ENCODE assay signal across 1 cellular context in the genomic region with DNA sequence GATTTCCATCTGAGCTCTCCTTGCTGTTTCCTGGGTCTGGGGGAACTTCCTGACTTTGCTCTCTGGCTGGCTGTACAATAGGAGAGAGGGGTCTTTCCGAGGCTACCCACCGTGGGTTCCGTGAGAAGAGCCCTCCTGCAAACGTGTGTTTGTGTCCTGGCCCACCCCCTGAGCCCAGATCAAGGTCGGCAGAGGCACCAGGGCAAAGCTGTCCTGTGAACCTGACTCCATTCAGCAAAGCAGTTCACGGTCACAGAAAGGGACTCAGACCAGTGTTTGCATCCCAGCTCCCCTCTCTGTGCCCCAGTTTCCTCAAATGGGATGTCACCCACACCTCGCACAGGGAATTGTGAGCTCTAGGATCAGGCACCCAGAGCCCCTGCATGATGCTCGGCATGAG.
TF ChIP-seq lines count a peak whose summit lies in the region.

No MANE protein-coding gene starts in this region.

TF ChIP-seq in H1, 55 proteins besides CTCF, POLR2A, EP300 and RAD21:
- TF ChIP-seq EZH2 (IDR thresholded peaks at IDR 0.05; ENCODE audit: low read depth, low read length, severe bottlenecking) (no peak), TEAD4 (IDR thresholded peaks at IDR 0.05; ENCODE audit: low read depth, low read length) (no peak), SUZ12 (IDR thresholded peaks at IDR 0.05; ENCODE audit: low read length) (no peak), YY1 (IDR thresholded peaks at IDR 0.05; ENCODE audit: low read depth, low read length) (no peak), SP1 (IDR thresholded peaks at IDR 0.05; ENCODE audit: low read depth, low read length) (no peak), SRF (IDR thresholded peaks at IDR 0.05; ENCODE audit: low read depth, low read length) (no peak)
- TF ChIP-seq, protein P1, sequence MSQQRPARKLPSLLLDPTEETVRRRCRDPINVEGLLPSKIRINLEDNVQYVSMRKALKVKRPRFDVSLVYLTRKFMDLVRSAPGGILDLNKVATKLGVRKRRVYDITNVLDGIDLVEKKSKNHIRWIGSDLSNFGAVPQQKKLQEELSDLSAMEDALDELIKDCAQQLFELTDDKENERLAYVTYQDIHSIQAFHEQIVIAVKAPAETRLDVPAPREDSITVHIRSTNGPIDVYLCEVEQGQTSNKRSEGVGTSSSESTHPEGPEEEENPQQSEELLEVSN (IDR thresholded peaks at IDR 0.05), result no peak
